8 cellular contexts compared by ENCODE assay signal in the genomic region with DNA sequence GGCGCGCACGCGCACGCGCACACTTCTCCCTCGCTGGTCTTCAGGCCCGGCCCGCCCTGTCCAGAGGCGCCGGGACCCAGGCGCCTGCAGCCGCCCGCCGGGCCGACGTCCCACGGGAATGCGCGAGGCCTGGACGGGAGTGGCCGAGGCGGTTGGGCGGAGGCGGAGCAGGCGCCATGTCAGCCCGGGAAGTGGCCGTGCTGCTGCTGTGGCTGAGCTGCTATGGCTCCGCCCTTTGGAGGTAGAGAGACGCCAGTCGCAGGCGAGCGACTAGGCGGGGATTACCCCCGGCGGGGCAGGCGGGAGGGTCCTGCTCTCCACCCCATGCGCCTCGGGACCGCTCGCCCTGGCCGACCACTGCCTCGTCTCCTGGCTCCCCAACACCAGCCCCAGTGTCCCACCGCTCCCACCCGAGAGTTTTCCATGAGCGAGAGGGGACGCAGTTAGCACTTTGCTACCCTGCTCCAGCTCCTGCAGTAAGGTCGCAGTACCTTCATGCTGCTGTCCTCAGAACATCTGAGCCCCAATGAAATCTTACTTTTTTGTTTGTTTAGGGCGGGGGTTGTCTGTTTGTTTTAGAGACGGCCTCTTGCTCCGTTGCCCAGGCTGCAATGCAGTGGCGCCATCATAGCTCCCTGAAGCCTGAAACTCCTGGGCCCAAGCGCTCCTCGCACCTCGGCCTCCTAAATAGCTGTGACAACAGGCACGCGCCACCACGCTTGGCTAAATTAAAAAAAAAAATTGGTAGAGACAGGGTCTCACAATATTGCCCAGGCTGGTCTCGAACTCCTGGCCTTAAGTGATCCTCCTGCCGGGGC. TPM values are rescaled to one million over a fixed set of nuclear protein-coding genes. Genes with fewer than 3 reads are reported as not detected.
DNase-seq lines count a peak whose midpoint lies in the region; ATAC-seq, FAIRE-seq and TF ChIP-seq lines count a peak whose summit lies in the region.

A gene with protein sequence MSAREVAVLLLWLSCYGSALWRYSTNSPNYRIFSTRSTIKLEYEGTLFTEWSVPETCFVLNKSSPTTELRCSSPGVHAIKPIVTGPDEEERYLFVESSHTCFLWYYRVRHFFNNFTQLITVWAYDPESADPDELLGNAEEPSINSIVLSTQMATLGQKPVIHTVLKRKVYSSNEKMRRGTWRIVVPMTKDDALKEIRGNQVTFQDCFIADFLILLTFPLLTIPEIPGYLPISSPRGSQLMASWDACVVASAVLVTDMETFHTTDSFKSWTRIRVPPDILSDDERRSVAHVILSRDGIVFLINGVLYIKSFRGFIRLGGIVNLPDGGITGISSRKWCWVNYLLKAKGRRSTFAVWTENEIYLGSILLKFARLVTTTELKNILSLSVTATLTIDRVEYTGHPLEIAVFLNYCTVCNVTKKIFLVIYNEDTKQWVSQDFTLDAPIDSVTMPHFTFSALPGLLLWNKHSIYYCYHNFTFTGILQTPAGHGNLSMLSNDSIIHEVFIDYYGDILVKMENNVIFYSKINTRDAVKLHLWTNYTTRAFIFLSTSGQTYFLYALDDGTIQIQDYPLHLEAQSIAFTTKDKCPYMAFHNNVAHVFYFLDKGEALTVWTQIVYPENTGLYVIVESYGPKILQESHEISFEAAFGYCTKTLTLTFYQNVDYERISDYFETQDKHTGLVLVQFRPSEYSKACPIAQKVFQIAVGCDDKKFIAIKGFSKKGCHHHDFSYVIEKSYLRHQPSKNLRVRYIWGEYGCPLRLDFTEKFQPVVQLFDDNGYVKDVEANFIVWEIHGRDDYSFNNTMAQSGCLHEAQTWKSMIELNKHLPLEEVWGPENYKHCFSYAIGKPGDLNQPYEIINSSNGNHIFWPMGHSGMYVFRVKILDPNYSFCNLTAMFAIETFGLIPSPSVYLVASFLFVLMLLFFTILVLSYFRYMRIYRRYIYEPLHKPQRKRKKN (plus strand): TSS at position 20 of the 818 bp plus-strand sequence. CDS start 157 bp downstream, at position 177.

- DNase-seq in D721Med (ENCODE audit: insufficient read length, low spot score) (peak; percentile 73), GM20000 (ENCODE audit: low spot score) (peak; percentile 91), HT-29 (ENCODE audit: low spot score) (peak; percentile 93), SHP77 (lab: John Stamatoyannopoulos, UW) (peak; percentile 81 to 91), glutamatergic neuron (peak; percentile 93), nucleus accumbens (lab: John Stamatoyannopoulos, UW) (peak in 55 of 56 donors; percentile 16 to 84 (median 69)), substantia nigra (lab: John Stamatoyannopoulos, UW) (peak; percentile 21 to 89 (median 63))
- peak; percentile 72 to 89 for DNase-seq in activated naive CD4-positive, alpha-beta T cell treated with anti-CD3 and anti-CD28 coated beads, Interleukin-2, amount 50 U/mL, for 72 hours (ENCODE audit: low spot score in 2 of 2)

- peak within 1 kb of the TSS; percentile 85 for H3K27ac ChIP-seq in substantia nigra (ENCODE audit: low read depth, low read length, poor library complexity, severe bottlenecking)

- ATAC-seq in activated naive CD4-positive, alpha-beta T cell treated with anti-CD3 and anti-CD28 coated beads, Interleukin-2, amount 50 U/mL, for 72 hours: peak; percentile 98

- peak within 1 kb of the TSS; percentile 82 to 84 for H3K27ac Mint-ChIP-seq in activated naive CD4-positive, alpha-beta T cell treated with anti-CD3 and anti-CD28 coated beads, Interleukin-2, amount 50 U/mL, for 72 hours
- H3K27ac Mint-ChIP-seq in glutamatergic neuron (ENCODE audit: unreplicated experiment): peak within 1 kb of the TSS; percentile 68

- no peak for FAIRE-seq in D721Med (lab: Jason Lieb, UNC)

- TF ChIP-seq CTCF in D721Med (IDR thresholded peaks at IDR 0.05; ENCODE audit: insufficient read depth, missing control alignments) (no peak), GM20000 (IDR thresholded peaks at IDR 0.05; ENCODE audit: extremely low read depth, missing control alignments) (no peak), glutamatergic neuron (IDR thresholded peaks at IDR 0.05; ENCODE audit: partially characterized antibody, unreplicated experiment) (no peak)

- H3K4me1 Mint-ChIP-seq in glutamatergic neuron (ENCODE audit: low read depth, unreplicated experiment): peaks cover 1% of the 10 kb centered on the region

- peaks cover 13 to 32% of the 10 kb centered on the region in 2 donors for H3K36me3 Mint-ChIP-seq in activated naive CD4-positive, alpha-beta T cell treated with anti-CD3 and anti-CD28 coated beads, Interleukin-2, amount 50 U/mL, for 72 hours
- no peaks in the 10 kb centered on the region for H3K36me3 Mint-ChIP-seq in glutamatergic neuron (ENCODE audit: unreplicated experiment)

- peaks cover 7 to 12% of the 10 kb centered on the region in 2 donors for H3K9me3 Mint-ChIP-seq in activated naive CD4-positive, alpha-beta T cell treated with anti-CD3 and anti-CD28 coated beads, Interleukin-2, amount 50 U/mL, for 72 hours
- H3K9me3 Mint-ChIP-seq in glutamatergic neuron (ENCODE audit: unreplicated experiment): no peaks in the 10 kb centered on the region

- no peaks in the 10 kb centered on the region for H3K27me3 Mint-ChIP-seq in glutamatergic neuron (ENCODE audit: unreplicated experiment)

- H3K4me3 Mint-ChIP-seq in glutamatergic neuron (ENCODE audit: unreplicated experiment): peak within 1 kb of the TSS; percentile 94

RNA-seq across cellular contexts. Expression of the gene that starts here (rescaled TPM):
- not detected in 2 replicates for total RNA-seq in HT-29 (2014; rRNA removed; shearing (Covaris generic))
- total RNA-seq in activated naive CD4-positive, alpha-beta T cell treated with anti-CD3 and anti-CD28 coated beads, Interleukin-2, amount 50 U/mL, for 72 hours: under 1 TPM; 0.50 to 0.62 TPM
- 0.59 TPM for total RNA-seq in glutamatergic neuron (ENCODE audit: unreplicated experiment)

Comparison
In these comparisons a context has a peak if more than half of its experiments do, and no peak if none do; other contexts are left out.
1. Peak in every context shown above with its lines: DNase-seq, ATAC-seq and H3K27ac ChIP-seq.
2. Peak in DNase-seq in HT-29; RNA of the gene not detected or under 1 TPM.
3. Peak in DNase-seq and ATAC-seq in activated naive CD4-positive, alpha-beta T cell treated with anti-CD3 and anti-CD28 coated beads, Interleukin-2, amount 50 U/mL, for 72 hours; RNA of the gene not detected or under 1 TPM.
4. Peak in DNase-seq in glutamatergic neuron; RNA of the gene not detected or under 1 TPM.